8 cellular contexts compared by ENCODE assay signal in genomic region chr4:83456184-83456501, GRCh38. TPM values are rescaled to one million over a fixed set of nuclear protein-coding genes. Genes with fewer than 3 reads are reported as not detected.
A peak's percentile ranks its signal among the peaks of the same experiment; 100 is the strongest.
DNase-seq lines count a peak whose midpoint lies in the region; ATAC-seq, FAIRE-seq and TF ChIP-seq lines count a peak whose summit lies in the region.

No MANE protein-coding gene starts in this region.

- no peaks in the 10 kb centered on the region for H4K20me1 ChIP-seq in fibroblast of lung (ENCODE audit: control insufficient read depth, extremely low read depth, insufficient read depth, low read length)

- H3K9me3 ChIP-seq in fibroblast of lung (ENCODE audit: control insufficient read depth, insufficient read depth, low read depth, low read length): no peaks in the 10 kb centered on the region
- H3K9me3 ChIP-seq in prostate gland: no peaks in the 10 kb centered on the region

- H3K4me1 Mint-ChIP-seq in T-cell: peaks cover 48 to 62% (median 62%) of the 10 kb centered on the region in 3 donors

- CTCF ChIA-PET in T-cell (lab: Charles Lee): interaction anchor here in 1 of 2 donors (1.0 to 2.6 kb wide), 2 partner anchors 27 to 205 kb away, joined by 3 to 8 read pairs; no protein-coding TSS in a partner anchor

- H3K27ac Mint-ChIP-seq in T-cell: peak overlapping the region; percentile 100

- H3K79me2 ChIP-seq in fibroblast of lung (ENCODE audit: control insufficient read depth, insufficient read depth, low read length): peaks cover 39% of the 10 kb centered on the region

- TF ChIP-seq CTCF in GM06990 (IDR thresholded peaks at IDR 0.05; ENCODE audit: insufficient read depth, low read length, poor library complexity, severe bottlenecking) (no peak), fibroblast of lung (conservative IDR thresholded peaks at IDR 0.05 in 1 of 2, IDR thresholded peaks at IDR 0.05 in 1 of 2; ENCODE audit: low read depth in 1 of 2, low read length in 2 of 2) (no peak), prostate gland (IDR thresholded peaks at IDR 0.05) (no peak), D721Med (IDR thresholded peaks at IDR 0.05; ENCODE audit: insufficient read depth, missing control alignments) (no peak)

- H3K27me3 ChIP-seq in GM06990 (replicated peaks; ENCODE audit: control insufficient read depth, insufficient read depth, low read length) (no peaks in the 10 kb centered on the region), fibroblast of lung (ENCODE audit: control insufficient read depth, insufficient read depth, low read length) (no peaks in the 10 kb centered on the region), prostate gland (replicated peaks; ENCODE audit: insufficient read depth) (no peaks in the 10 kb centered on the region)

- H3K27ac ChIP-seq in fibroblast of lung (ENCODE audit: insufficient read depth, low read length) (peak overlapping the region; percentile 92), prostate gland (peak overlapping the region; percentile 96 to 98)

- H3K9ac ChIP-seq in fibroblast of lung (ENCODE audit: insufficient read depth, low read length): peak overlapping the region; percentile 80

- WGBS in prostate gland: 0% methylated on average over 7 of the region's 7 CpGs

- peaks cover 32% of the 10 kb centered on the region for H3K36me3 Mint-ChIP-seq in T-cell

- peak overlapping the region; percentile 89 for H3K4me2 ChIP-seq in fibroblast of lung (ENCODE audit: extremely low read depth, insufficient read depth, low read length)

- H3K9me3 Mint-ChIP-seq in T-cell: no peaks in the 10 kb centered on the region

- H3K4me3 ChIP-seq in GM06990 (replicated peaks; ENCODE audit: low read depth, low read length) (peak overlapping the region; percentile 84), fibroblast of lung (replicated peaks in 1 of 4; ENCODE audit: control extremely low read depth in 1 of 4, insufficient read depth in 1 of 4, low read depth in 3 of 4, low read length in 4 of 4) (peak overlapping the region; percentile 65 to 99 (median 90)), prostate gland (peak overlapping the region; percentile 72 to 86)

- FAIRE-seq in D721Med (lab: Jason Lieb, UNC): no peak

- peak overlapping the region; percentile 100 for H2AFZ ChIP-seq in fibroblast of lung (ENCODE audit: low read length)

- H3K4me3 Mint-ChIP-seq in T-cell: peak overlapping the region; percentile 98 to 100 (median 100)

- ATAC-seq in T-cell (replicated peaks in 1 of 4) (no peak), HG03039 (IDR thresholded peaks at IDR 0.05; ENCODE audit: unreplicated experiment) (no peak), esophagus mucosa (no peak)

- DNase-seq in GM06990 (ENCODE audit: extremely low read depth, insufficient read length) (no peak), T-cell (peak in 1 of 34 experiments; percentile 3), fibroblast of lung (ENCODE audit: low read depth in 2 of 2) (no peak), prostate gland (ENCODE audit: low spot score) (no peak), D721Med (ENCODE audit: insufficient read length, low spot score) (no peak)
- no peak for DNase-seq in activated CD8-positive, alpha-beta memory T cell treated with anti-CD3 and anti-CD28 coated beads for 24 hours

- H3K36me3 ChIP-seq in GM06990 (ENCODE audit: control insufficient read depth, insufficient read depth, low read length) (no peaks in the 10 kb centered on the region; the same call in none of the 2 replicates), fibroblast of lung (ENCODE audit: control insufficient read depth, insufficient read depth, low read length) (peaks cover 11% of the 10 kb centered on the region), prostate gland (no peaks in the 10 kb centered on the region)

- H3K4me1 ChIP-seq in fibroblast of lung (ENCODE audit: control insufficient read depth, extremely low read depth, insufficient read depth, low read length) (no peaks in the 10 kb centered on the region), prostate gland (replicated peaks) (no peaks in the 10 kb centered on the region)

- no peaks in the 10 kb centered on the region for H3K27me3 Mint-ChIP-seq in T-cell

- intact Hi-C loops in prostate gland (cut with DNase I): loop anchor here (5.0 kb wide), 2 partner anchors 444 to 994 kb away; partner anchors contain the start of gene LIN54

- POLR2A ChIA-PET in T-cell (lab: Charles Lee): interaction anchor here in 1 of 2 donors (1.0 to 1.7 kb wide), 3 partner anchors 29 to 445 kb away, joined by 3 to 4 read pairs (median 4); partner anchors contain the start of genes ABRAXAS1 and HPSE

- TF ChIP-seq POLR2A in prostate gland (IDR thresholded peaks at IDR 0.05): no peak

RNA-seq across cellular contexts. Expression of gene MRPS18C, which starts 0.3 kb away (rescaled TPM):
- 10 to 100 TPM; 11.1 to 36.2 (median 32.9) TPM for total RNA-seq in T-cell
- 20.0 and 22.0 TPM in 2 replicates for total RNA-seq in fibroblast of lung
- polyA plus RNA-seq in fibroblast of lung: 33.4 and 42.8 TPM in 2 replicates
- 68.0 and 77.0 TPM in 2 replicates for polyA plus RNA-seq in fibroblast of lung (2012)
- 4.5 TPM in 1 of 2 replicates, not detected in the other for polyA minus RNA-seq in fibroblast of lung (ENCODE audit: low replicate concordance)
- 10 to 100 TPM; 12.2 to 30.8 TPM for total RNA-seq in prostate gland
- total RNA-seq in esophagus mucosa: 51.4 TPM

RNA-seq across cellular contexts. Expression of gene HELQ, which starts 0.5 kb away (rescaled TPM):
- total RNA-seq in T-cell (10 to 100 TPM; 30.6 to 36.3 (median 34.9) TPM), fibroblast of lung (14.4 and 17.7 TPM in 2 replicates), prostate gland (10 to 100 TPM; 15.5 to 20.9 TPM), esophagus mucosa (8.0 TPM)
- 11.8 and 12.0 TPM in 2 replicates for polyA plus RNA-seq in fibroblast of lung
- 7.8 and 9.0 TPM in 2 replicates for polyA plus RNA-seq in fibroblast of lung (2012)
- 2.3 and 7.8 TPM in 2 replicates for polyA minus RNA-seq in fibroblast of lung (ENCODE audit: low replicate concordance)

RNA-seq across cellular contexts. Expression of gene ABRAXAS1, which starts 28.8 kb away (rescaled TPM):
- total RNA-seq in T-cell (10 to 100 TPM; 18.8 to 41.7 (median 28.6) TPM), fibroblast of lung (22.0 and 27.2 TPM in 2 replicates), prostate gland (10 to 100 TPM; 11.6 to 13.1 TPM), esophagus mucosa (5.9 TPM)
- polyA plus RNA-seq in fibroblast of lung: 14.0 and 17.1 TPM in 2 replicates
- 9.4 and 11.7 TPM in 2 replicates for polyA plus RNA-seq in fibroblast of lung (2012)
- 0.79 and 1.2 TPM in 2 replicates for polyA minus RNA-seq in fibroblast of lung (ENCODE audit: low replicate concordance)
